19 cellular contexts compared by ENCODE assay signal in genomic region chr3:179702271-179702947, GRCh38. TPM values are rescaled to one million over a fixed set of nuclear protein-coding genes. Genes with fewer than 3 reads are reported as not detected.
DNase-seq lines count a peak whose midpoint lies in the region; ATAC-seq and TF ChIP-seq lines count a peak whose summit lies in the region.
"Had no signal": no experiment of that assay in that cellular context is flagged by ENCODE, and none has a peak within 500 bp of the region (broad histone marks: within the 10 kb centered on the region; RNA-seq: fewer than 3 reads in every experiment).

No MANE protein-coding gene starts in this region.

- in situ Hi-C loops in gastrocnemius medialis (cut with MboI; ENCODE audit: low sequenced_read_pairs in 4 of 4): no loop called here

- H3K27me3 ChIP-seq in H9 (ENCODE audit: insufficient read depth, low read length): no peaks in the 10 kb centered on the region
- H3K27me3 ChIP-seq in endocrine pancreas (ENCODE audit: control insufficient read depth, insufficient read depth, low read length): no peaks in the 10 kb centered on the region
- no peaks in the 10 kb centered on the region for H3K27me3 ChIP-seq in gastrocnemius medialis

- H3K4me1 Mint-ChIP-seq in H9: peaks cover 40 to 57% of the 10 kb centered on the region in 2 experiments

- no peak overlapping the region for H2BK15ac ChIP-seq in H9 (ENCODE audit: low read depth, low read length)

- no peak overlapping the region for H3K23ac ChIP-seq in H9 (ENCODE audit: insufficient read length, low read depth, low read length)

- H3K9ac ChIP-seq in H9 (ENCODE audit: extremely low read depth, insufficient read length, low read length): no peak overlapping the region
- no peak overlapping the region for H3K9ac ChIP-seq in endocrine pancreas (ENCODE audit: control insufficient read depth, insufficient read depth, low read length)

- no peaks in the 10 kb centered on the region for H4K20me1 ChIP-seq in H9 (ENCODE audit: control insufficient read depth, insufficient read depth, insufficient read length)

- no peaks in the 10 kb centered on the region for H3K9me3 Mint-ChIP-seq in H9
- H3K9me3 Mint-ChIP-seq: CD8-positive, alpha-beta memory T cell had no signal

- no peak overlapping the region for H4K8ac ChIP-seq in H9 (replicated peaks; ENCODE audit: insufficient read length, low read depth, low read length)

- H3T11ph ChIP-seq in H9 (ENCODE audit: low read length): no peak overlapping the region

- H3K27me3 Mint-ChIP-seq in H9 (ENCODE audit: low read depth): no peaks in the 10 kb centered on the region; the same call in 1 of the 2 replicates
- H3K27me3 Mint-ChIP-seq: CD8-positive, alpha-beta memory T cell had no signal

- peak overlapping the region; percentile 6 for H3K4me3 ChIP-seq in endocrine pancreas (ENCODE audit: control insufficient read depth, insufficient read depth, low read length)
- H3K4me3 ChIP-seq in gastrocnemius medialis: no peak overlapping the region
- H3K4me3 ChIP-seq: SK-N-MC had no signal

- no peak overlapping the region for H3K18ac ChIP-seq in H9 (ENCODE audit: insufficient read length, low read depth, low read length)

- H2BK5ac ChIP-seq in H9 (ENCODE audit: insufficient read length, low read length): no peak overlapping the region

- no peak for TF ChIP-seq CTCF in H9 (conservative IDR thresholded peaks at IDR 0.05)
- TF ChIP-seq CTCF in gastrocnemius medialis (IDR thresholded peaks at IDR 0.05 in 4 of 5, conservative IDR thresholded peaks at IDR 0.05 in 1 of 5): no peak
- TF ChIP-seq CTCF in RWPE1 (conservative IDR thresholded peaks at IDR 0.05; ENCODE audit: low read depth): no peak

- no peak overlapping the region for H2AFZ ChIP-seq in H9 (ENCODE audit: low read length)

- H3K36me3 Mint-ChIP-seq in H9 (ENCODE audit: insufficient read depth in 1 of 3, low read depth in 3 of 3): peaks cover 3 to 10% (median 6%) of the 10 kb centered on the region in 3 experiments; a peak in 6 of 7 replicates

- CTCF ChIA-PET in RWPE1 (lab: Yijun Ruan, JAX): no interaction called here

- intact Hi-C loops in gastrocnemius medialis (cut with DNase I; ENCODE audit: low total_unique reads): no loop called here

- H3K9me3 ChIP-seq in H9 (ENCODE audit: control insufficient read depth, low read depth, low read length): no peaks in the 10 kb centered on the region
- H3K9me3 ChIP-seq in endocrine pancreas (ENCODE audit: control insufficient read depth, low read length): no peaks in the 10 kb centered on the region
- no peaks in the 10 kb centered on the region for H3K9me3 ChIP-seq in gastrocnemius medialis

- H3K23me2 ChIP-seq in H9 (ENCODE audit: insufficient read length, low read depth, low read length, poor library complexity, severe bottlenecking): no peaks in the 10 kb centered on the region

- no peak overlapping the region for H3K56ac ChIP-seq in H9 (ENCODE audit: insufficient read length, low read depth, low read length)

- 0 out of 5 replicates have a peak overlapping the region, but pooled peaks of 1 of the 2 experiments have one; percentile 33 for H3K4me3 Mint-ChIP-seq in H9

- H3K4me1 ChIP-seq in H9 (ENCODE audit: insufficient read depth, low read length) (0 out of 2 replicates have a peak, but pooled peaks cover 3% of the 10 kb centered on the region), endocrine pancreas (ENCODE audit: control insufficient read depth, insufficient read depth, low read length) (peaks cover 11% of the 10 kb centered on the region), gastrocnemius medialis (peaks cover 53 to 60% of the 10 kb centered on the region in 2 donors)

- no peak overlapping the region for H3K4me2 ChIP-seq in H9 (ENCODE audit: insufficient read depth, insufficient read length, low read length)

- no peak overlapping the region for H2AK5ac ChIP-seq in H9 (ENCODE audit: insufficient read length, low read length)

- peak overlapping the region; percentile 42 to 94 (median 63); a peak in 4 of 7 replicates for H3K27ac Mint-ChIP-seq in H9
- H3K27ac Mint-ChIP-seq: CD8-positive, alpha-beta memory T cell had no signal

- WGBS in H9 (ENCODE audit: extremely low coverage, insufficient read length, low lambda C conversion rate): no CpG with 5 or more reads among the region's 6 CpGs

- H3K4ac ChIP-seq in H9 (ENCODE audit: low read depth, low read length): no peak overlapping the region

- H3K14ac ChIP-seq in H9 (ENCODE audit: insufficient read depth, low read length): no peak overlapping the region

- POLR2A ChIA-PET in RWPE1 (lab: Yijun Ruan, JAX; ENCODE audit: low non-redundant PET): no interaction called here

- H4K91ac ChIP-seq in H9 (ENCODE audit: insufficient read length, low read depth, low read length): no peak overlapping the region

- H4K5ac ChIP-seq in H9 (ENCODE audit: insufficient read length, low read depth, low read length): no peak overlapping the region

- H2BK12ac ChIP-seq in H9 (ENCODE audit: insufficient read length, low read depth, low read length): no peak overlapping the region

- H2BK20ac ChIP-seq in H9 (ENCODE audit: low read depth, low read length, poor library complexity, severe bottlenecking): no peak overlapping the region

- no peaks in the 10 kb centered on the region for H3K79me1 ChIP-seq in H9 (ENCODE audit: insufficient read depth, low read depth, low read length, poor library complexity, severe bottlenecking)

- H2BK120ac ChIP-seq in H9 (ENCODE audit: low read depth, low read length, poor library complexity, severe bottlenecking): no peak overlapping the region

- no peaks in the 10 kb centered on the region for H3K36me3 ChIP-seq in endocrine pancreas (ENCODE audit: control insufficient read depth, insufficient read depth, low read length)
- peaks cover 0 to 6% of the 10 kb centered on the region in 2 donors for H3K36me3 ChIP-seq in gastrocnemius medialis

- ATAC-seq in gastrocnemius medialis: peak; percentile 34 to 59
- ATAC-seq: HCT116, Panc1, Right ventricle myocardium inferior had no signal

- DNase-seq in H9 (no peak), NCI-H446 treated with DMSO at 0.1 percent for 48 hours (lab: John Stamatoyannopoulos, UW) (peak; percentile 67), gastrocnemius medialis (no peak), iPS-NIHi11 (ENCODE audit: low spot score) (no peak), RWPE1 (ENCODE audit: low spot score) (no peak), SHP77 (lab: John Stamatoyannopoulos, UW) (no peak), DMS114 treated with DMSO at 0.1 percent for 48 hours (lab: John Stamatoyannopoulos, UW; ENCODE audit: unreplicated experiment) (no peak)
- DNase-seq: ACHN; CD8-positive, alpha-beta memory T cell; DMS79 treated with DMSO at 0.1 percent for 48 hours; NCI-H1092 treated with DMSO at 0.1 percent for 48 hours; NCI-H146; NCI-H2081 treated with DMSO at 0.1 percent for 48 hours; NCI-H524 had no signal

- no peak for TF ChIP-seq POLR2A in gastrocnemius medialis (IDR thresholded peaks at IDR 0.05)

- H3K27ac ChIP-seq in H9 (ENCODE audit: insufficient read length, low read depth, low read length) (no peak overlapping the region), gastrocnemius medialis (peak overlapping the region; percentile 85 to 90 (median 86)), RWPE1 (no peak overlapping the region)
- H3K27ac ChIP-seq: SK-N-MC had no signal

- no peaks in the 10 kb centered on the region for H3K79me2 ChIP-seq in H9 (ENCODE audit: insufficient read depth, low read length)

RNA-seq across cellular contexts. Expression of gene USP13, which starts 49.6 kb away (rescaled TPM):
- total RNA-seq in H9 (2021): 26.0 and 26.7 TPM in 2 replicates
- total RNA-seq in gastrocnemius medialis: 100 to 1,000 TPM; 117 to 453 (median 249) TPM

Comparison
In these comparisons a context has a peak if more than half of its experiments do, and no peak if none do; other contexts are left out.
1. H3K27ac ChIP-seq: peak in gastrocnemius medialis (4 of 4); none in H9 (single experiment) and RWPE1 (single experiment).